Comparison of ENCODE assay signal across 13 cellular contexts in the genomic region with DNA sequence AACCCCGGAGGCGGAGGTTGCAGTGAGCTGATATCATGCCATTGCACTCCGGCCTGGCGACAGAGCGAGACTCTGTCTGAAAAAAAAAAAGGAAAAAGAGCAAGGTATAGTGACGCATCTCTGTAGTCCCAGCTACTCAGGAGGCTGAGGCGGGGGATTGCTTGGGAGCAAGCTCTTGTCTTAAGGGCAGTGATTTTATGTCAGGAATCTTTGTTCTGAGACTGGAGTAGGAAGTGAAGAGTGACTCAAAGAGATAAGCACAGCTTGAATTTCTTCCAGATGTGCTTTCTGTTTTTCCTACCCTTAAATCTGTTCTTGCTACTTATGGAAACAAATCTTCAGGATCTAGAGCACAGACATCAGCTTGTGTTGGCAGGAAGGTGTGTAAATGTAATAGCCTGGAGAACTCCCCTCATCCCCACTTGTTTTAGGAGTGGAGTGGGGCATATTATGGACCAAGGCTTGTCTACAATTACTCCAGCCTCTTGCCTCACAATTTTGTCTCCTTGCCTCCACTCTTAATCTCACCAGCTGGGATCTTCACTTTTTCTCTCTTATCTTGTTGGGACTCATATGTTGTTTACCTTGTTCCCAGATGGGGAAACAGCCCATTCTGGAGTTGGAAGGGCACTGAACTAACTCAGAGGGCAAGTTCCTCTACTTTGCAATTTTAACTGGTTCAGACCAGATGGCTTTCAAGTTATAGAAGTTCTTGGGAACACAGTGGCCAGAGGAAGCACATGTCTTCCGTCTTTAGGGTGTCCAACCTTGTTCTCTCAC. TPM values are rescaled to one million over a fixed set of nuclear protein-coding genes. Genes with fewer than 3 reads are reported as not detected.
DNase-seq lines count a peak whose midpoint lies in the region; ATAC-seq and TF ChIP-seq lines count a peak whose summit lies in the region.
"Had no signal": no experiment of that assay in that cellular context is flagged by ENCODE, and none has a peak within 500 bp of the region (broad histone marks: within the 10 kb centered on the region; RNA-seq: fewer than 3 reads in every experiment).

No MANE protein-coding gene starts in this region.

- no peaks in the 10 kb centered on the region for H3K4me1 ChIP-seq in foreskin keratinocyte
- 0 out of 2 replicates have a peak, but pooled peaks cover 13% of the 10 kb centered on the region for H3K4me1 ChIP-seq in PC-3 (ENCODE audit: insufficient read depth, low read length)

- CTCF ChIA-PET in activated naive CD4-positive, alpha-beta T cell treated with anti-CD3 and anti-CD28 coated beads, Interleukin-2, amount 10 ng/mL, durations not matched to agents 7 days and 5 days (lab: Charles Lee), result interaction anchor here (0.6 to 1.5 kb wide), 3 partner anchors 9 to 27 kb away, joined by 3 to 5 read pairs (median 3); no protein-coding TSS in a partner anchor
- CTCF ChIA-PET in activated CD4-positive, alpha-beta memory T cell treated with anti-CD3 and anti-CD28 coated beads, Interleukin-2, amount 10 ng/mL, durations not matched to agents 7 days and 5 days (lab: Charles Lee), result interaction anchor here (1.1 kb wide), 1 partner anchor 11 kb away, joined by 5 read pairs; no protein-coding TSS in a partner anchor
- CTCF ChIA-PET in PC-3 (lab: Charles Lee), result no interaction called here

- H3K36me3 ChIP-seq in PC-3 (ENCODE audit: low read depth, low read length), result peaks cover 54% of the 10 kb centered on the region

- H3K27ac Mint-ChIP-seq in activated naive CD4-positive, alpha-beta T cell treated with anti-CD3 and anti-CD28 coated beads, Interleukin-2, amount 10 ng/mL, durations not matched to agents 7 days and 5 days, result peak overlapping the region; percentile 20
- H3K27ac Mint-ChIP-seq in activated CD4-positive, alpha-beta memory T cell treated with anti-CD3 and anti-CD28 coated beads, Interleukin-2, amount 10 ng/mL, durations not matched to agents 7 days and 5 days, result peak overlapping the region; percentile 7
- peak overlapping the region; percentile 72 for H3K27ac Mint-ChIP-seq in stimulated activated effector memory CD8-positive, alpha-beta T cell treated with anti-CD3 and anti-CD28 coated beads, Interleukin-12 subunit alpha, Interleukin-12 subunit beta, amount 100 ng/mL, for 72 hours

- H2AFZ ChIP-seq in PC-3 (ENCODE audit: low read length), result no peak overlapping the region

- H3K9me3 ChIP-seq in PC-3 (ENCODE audit: low read length), result no peaks in the 10 kb centered on the region
- H3K9me3 ChIP-seq: esophagus squamous epithelium, upper lobe of right lung had no signal

- H3K9me2 ChIP-seq in PC-3 (replicated peaks; ENCODE audit: low read length), result no peaks in the 10 kb centered on the region

- no peak overlapping the region for H3K4me3 Mint-ChIP-seq in activated naive CD4-positive, alpha-beta T cell treated with anti-CD3 and anti-CD28 coated beads, Interleukin-2, amount 10 ng/mL, durations not matched to agents 7 days and 5 days
- H3K4me3 Mint-ChIP-seq in activated CD4-positive, alpha-beta memory T cell treated with anti-CD3 and anti-CD28 coated beads, Interleukin-2, amount 10 ng/mL, durations not matched to agents 7 days and 5 days, result no peak overlapping the region
- no peak overlapping the region for H3K4me3 Mint-ChIP-seq in stimulated activated effector memory CD8-positive, alpha-beta T cell treated with anti-CD3 and anti-CD28 coated beads, Interleukin-12 subunit alpha, Interleukin-12 subunit beta, amount 100 ng/mL, for 72 hours

- no peak overlapping the region for H3K4me2 ChIP-seq in PC-3 (ENCODE audit: low read length)

- no TSS peak for BruUV-seq in PC-3 (replicated peaks; lab: Mats Ljungman, UMichigan)

- peaks cover 79% of the 10 kb centered on the region for H3K79me2 ChIP-seq in PC-3 (ENCODE audit: low read length)

- H3K36me3 Mint-ChIP-seq in activated naive CD4-positive, alpha-beta T cell treated with anti-CD3 and anti-CD28 coated beads, Interleukin-2, amount 10 ng/mL, durations not matched to agents 7 days and 5 days, result peaks cover 50% of the 10 kb centered on the region
- H3K36me3 Mint-ChIP-seq in activated CD4-positive, alpha-beta memory T cell treated with anti-CD3 and anti-CD28 coated beads, Interleukin-2, amount 10 ng/mL, durations not matched to agents 7 days and 5 days (ENCODE audit: low read depth), result peaks cover 62% of the 10 kb centered on the region
- H3K36me3 Mint-ChIP-seq in stimulated activated effector memory CD8-positive, alpha-beta T cell treated with anti-CD3 and anti-CD28 coated beads, Interleukin-12 subunit alpha, Interleukin-12 subunit beta, amount 100 ng/mL, for 72 hours, result peaks cover 100% of the 10 kb centered on the region

- no peak for ATAC-seq in stimulated activated effector memory CD8-positive, alpha-beta T cell treated with anti-CD3 and anti-CD28 coated beads, Interleukin-12 subunit alpha, Interleukin-12 subunit beta, amount 100 ng/mL, for 72 hours
- ATAC-seq in foreskin keratinocyte, result no peak
- no peak for ATAC-seq in PC-3
- ATAC-seq in GM19455 (IDR thresholded peaks at IDR 0.05; ENCODE audit: unreplicated experiment), result no peak
- ATAC-seq: upper lobe of right lung had no signal

- H3K4me3 ChIP-seq in fibroblast of villous mesenchyme (ENCODE audit: low read depth, low read length) (no peak overlapping the region), PC-3 (ENCODE audit: low read length) (no peak overlapping the region)
- H3K4me3 ChIP-seq: esophagus squamous epithelium, upper lobe of right lung had no signal

- peaks cover 9% of the 10 kb centered on the region; the same call in 1 of the 2 replicates for H4K20me1 ChIP-seq in PC-3 (ENCODE audit: low read length)

- no peak for DNase-seq in activated naive CD4-positive, alpha-beta T cell treated with anti-CD3 and anti-CD28 coated beads, Interleukin-2, amount 10 ng/mL, durations not matched to agents 7 days and 5 days
- DNase-seq in activated naive CD4-positive, alpha-beta T cell treated with Interleukin-2 at 50 U/mL for 16 hours, result no peak
- no peak for DNase-seq in activated CD4-positive, alpha-beta memory T cell treated with anti-CD3 and anti-CD28 coated beads, Interleukin-2, amount 10 ng/mL, durations not matched to agents 7 days and 5 days
- peak; percentile 87 for DNase-seq in fibroblast of villous mesenchyme (ENCODE audit: low read depth)
- DNase-seq in stimulated activated effector memory CD8-positive, alpha-beta T cell treated with anti-CD3 and anti-CD28 coated beads, Interleukin-12 subunit alpha, Interleukin-12 subunit beta, amount 100 ng/mL, for 72 hours (ENCODE audit: low spot score in 2 of 2), result no peak
- DNase-seq in foreskin keratinocyte, result no peak
- no peak for DNase-seq in PC-3
- DNase-seq: activated CD4-positive, alpha-beta T cell treated with anti-CD3 and anti-CD28 coated beads, Interleukin-2, amount 50 U/mL, for 4 hours; esophagus squamous epithelium; NCI-H1105 treated with DMSO at 0.1 percent for 48 hours; NCI-H774; upper lobe of right lung had no signal

- H3K27ac ChIP-seq in foreskin keratinocyte (no peak overlapping the region), PC-3 (ENCODE audit: low read length) (no peak overlapping the region)
- H3K27ac ChIP-seq: esophagus squamous epithelium, upper lobe of right lung had no signal

- intact Hi-C loops in PC-3 (cut with micrococcal nuclease), result no loop called here

- POLR2A ChIA-PET in activated CD4-positive, alpha-beta memory T cell treated with anti-CD3 and anti-CD28 coated beads, Interleukin-2, amount 10 ng/mL, durations not matched to agents 7 days and 5 days (lab: Charles Lee), result interaction anchor here (3.8 kb wide), 1 partner anchor 9 kb away, joined by 35 read pairs; a partner anchor contains a TSS
- POLR2A ChIA-PET in PC-3 (lab: Charles Lee; ENCODE audit: unreplicated experiment), result interaction anchor here (0.5 kb wide), 1 partner anchor 10 kb away, joined by 4 read pairs; a partner anchor contains a TSS

- H3F3A ChIP-seq in PC-3 (ENCODE audit: low read length, unreplicated experiment), result no peaks in the 10 kb centered on the region

- H3K27me3 Mint-ChIP-seq in activated naive CD4-positive, alpha-beta T cell treated with anti-CD3 and anti-CD28 coated beads, Interleukin-2, amount 10 ng/mL, durations not matched to agents 7 days and 5 days, result no peaks in the 10 kb centered on the region
- no peaks in the 10 kb centered on the region for H3K27me3 Mint-ChIP-seq in activated CD4-positive, alpha-beta memory T cell treated with anti-CD3 and anti-CD28 coated beads, Interleukin-2, amount 10 ng/mL, durations not matched to agents 7 days and 5 days

- TF ChIP-seq CTCF in fibroblast of villous mesenchyme (IDR thresholded peaks at IDR 0.05; ENCODE audit: insufficient read depth, low read depth, low read length), result no peak
- TF ChIP-seq CTCF in foreskin keratinocyte (conservative IDR thresholded peaks at IDR 0.05), result no peak
- TF ChIP-seq CTCF in PC-3 (conservative IDR thresholded peaks at IDR 0.05; ENCODE audit: low read depth, low read length), result no peak

- peaks cover 32% of the 10 kb centered on the region for H3K4me1 Mint-ChIP-seq in activated naive CD4-positive, alpha-beta T cell treated with anti-CD3 and anti-CD28 coated beads, Interleukin-2, amount 10 ng/mL, durations not matched to agents 7 days and 5 days
- peaks cover 45% of the 10 kb centered on the region for H3K4me1 Mint-ChIP-seq in activated CD4-positive, alpha-beta memory T cell treated with anti-CD3 and anti-CD28 coated beads, Interleukin-2, amount 10 ng/mL, durations not matched to agents 7 days and 5 days
- H3K4me1 Mint-ChIP-seq in stimulated activated effector memory CD8-positive, alpha-beta T cell treated with anti-CD3 and anti-CD28 coated beads, Interleukin-12 subunit alpha, Interleukin-12 subunit beta, amount 100 ng/mL, for 72 hours, result peaks cover 39% of the 10 kb centered on the region

- H3K27me3 ChIP-seq in foreskin keratinocyte, result no peaks in the 10 kb centered on the region
- H3K27me3 ChIP-seq in PC-3 (ENCODE audit: low read length), result no peaks in the 10 kb centered on the region
- H3K27me3 ChIP-seq: esophagus squamous epithelium, upper lobe of right lung had no signal

- no peak overlapping the region for H3K9ac ChIP-seq in PC-3 (ENCODE audit: low read length)

- no peaks in the 10 kb centered on the region for H3K9me3 Mint-ChIP-seq in activated naive CD4-positive, alpha-beta T cell treated with anti-CD3 and anti-CD28 coated beads, Interleukin-2, amount 10 ng/mL, durations not matched to agents 7 days and 5 days
- no peaks in the 10 kb centered on the region for H3K9me3 Mint-ChIP-seq in activated CD4-positive, alpha-beta memory T cell treated with anti-CD3 and anti-CD28 coated beads, Interleukin-2, amount 10 ng/mL, durations not matched to agents 7 days and 5 days
- H3K9me3 Mint-ChIP-seq in stimulated activated effector memory CD8-positive, alpha-beta T cell treated with anti-CD3 and anti-CD28 coated beads, Interleukin-12 subunit alpha, Interleukin-12 subunit beta, amount 100 ng/mL, for 72 hours, result no peaks in the 10 kb centered on the region

RNA-seq across cellular contexts. Expression of a gene that starts 7.5 kb away (rescaled TPM):
- 100 to 1,000 TPM; 166 to 167 TPM for total RNA-seq in activated CD4-positive, alpha-beta memory T cell treated with anti-CD3 and anti-CD28 coated beads, Interleukin-2, amount 10 ng/mL, durations not matched to agents 7 days and 5 days
- total RNA-seq in fibroblast of villous mesenchyme (379 and 640 TPM in 2 replicates), foreskin keratinocyte (220 and 242 TPM in 2 replicates), PC-3 (2014; rRNA removed) (299 and 338 TPM in 2 replicates)
- 119 and 122 TPM in 2 replicates for polyA plus RNA-seq in foreskin keratinocyte

RNA-seq across cellular contexts. Expression of a gene that starts 10.0 kb away (rescaled TPM):
- 10 to 100 TPM; 26.8 to 26.9 TPM for total RNA-seq in activated CD4-positive, alpha-beta memory T cell treated with anti-CD3 and anti-CD28 coated beads, Interleukin-2, amount 10 ng/mL, durations not matched to agents 7 days and 5 days
- total RNA-seq in fibroblast of villous mesenchyme (21.6 and 22.5 TPM in 2 replicates), foreskin keratinocyte (20.6 and 22.7 TPM in 2 replicates), PC-3 (2014; rRNA removed) (41.1 and 50.0 TPM in 2 replicates)
- 11.0 and 12.7 TPM in 2 replicates for polyA plus RNA-seq in foreskin keratinocyte

RNA-seq across cellular contexts. Expression of a gene that starts 41.6 kb away (rescaled TPM):
- total RNA-seq in activated CD4-positive, alpha-beta memory T cell treated with anti-CD3 and anti-CD28 coated beads, Interleukin-2, amount 10 ng/mL, durations not matched to agents 7 days and 5 days, result 10 to 100 TPM; 55.9 to 57.0 TPM
- total RNA-seq in fibroblast of villous mesenchyme (31.1 and 32.9 TPM in 2 replicates), foreskin keratinocyte (32.3 and 35.8 TPM in 2 replicates), PC-3 (2014; rRNA removed) (70.8 and 83.4 TPM in 2 replicates)
- 30.1 and 33.5 TPM in 2 replicates for polyA plus RNA-seq in foreskin keratinocyte

RNA-seq across cellular contexts. Expression of a gene that starts 41.7 kb away (rescaled TPM):
- total RNA-seq in activated CD4-positive, alpha-beta memory T cell treated with anti-CD3 and anti-CD28 coated beads, Interleukin-2, amount 10 ng/mL, durations not matched to agents 7 days and 5 days, result 10 to 100 TPM; 36.6 to 40.3 TPM
- total RNA-seq in fibroblast of villous mesenchyme, result 33.5 and 47.1 TPM in 2 replicates
- 39.6 and 42.5 TPM in 2 replicates for total RNA-seq in foreskin keratinocyte
- 10.8 and 13.3 TPM in 2 replicates for polyA plus RNA-seq in foreskin keratinocyte
- total RNA-seq in PC-3 (2014; rRNA removed), result 24.2 and 37.6 TPM in 2 replicates

RNA-seq across cellular contexts. Expression of a gene that starts 58.4 kb away (rescaled TPM):
- 1 to 10 TPM; 1.8 to 2.0 TPM for total RNA-seq in activated CD4-positive, alpha-beta memory T cell treated with anti-CD3 and anti-CD28 coated beads, Interleukin-2, amount 10 ng/mL, durations not matched to agents 7 days and 5 days
- total RNA-seq in fibroblast of villous mesenchyme, result 10.6 and 13.4 TPM in 2 replicates
- total RNA-seq in foreskin keratinocyte, result 20.5 and 21.3 TPM in 2 replicates
- 21.6 and 23.4 TPM in 2 replicates for polyA plus RNA-seq in foreskin keratinocyte
- 14.7 and 18.8 TPM in 2 replicates for total RNA-seq in PC-3 (2014; rRNA removed)

Comparison
In these comparisons a context has a peak if more than half of its experiments do, and no peak if none do; other contexts are left out.
1. H3K27ac Mint-ChIP-seq: peak in every context shown above with its lines; median percentile 72 in stimulated activated effector memory CD8-positive, alpha-beta T cell treated with anti-CD3 and anti-CD28 coated beads, Interleukin-12 subunit alpha, Interleukin-12 subunit beta, amount 100 ng/mL, for 72 hours; 20 in activated naive CD4-positive, alpha-beta T cell treated with anti-CD3 and anti-CD28 coated beads, Interleukin-2, amount 10 ng/mL, durations not matched to agents 7 days and 5 days; 7 in activated CD4-positive, alpha-beta memory T cell treated with anti-CD3 and anti-CD28 coated beads, Interleukin-2, amount 10 ng/mL, durations not matched to agents 7 days and 5 days.